Comparison of ENCODE assay signal across 1 cellular context in genomic region chr19:55484571-55485438, GRCh38.
TF ChIP-seq lines count a peak whose summit lies in the region.

NAT14 (plus strand) TSS chr19:55485188; CDS start chr19:55485709, 521 bp downstream.

TF ChIP-seq in HepG2, 621 proteins besides CTCF, POLR2A, EP300 and RAD21 (continued from another document):
- TF ChIP-seq ZNF318 (CRISPR knock-in tag; IDR thresholded peaks at IDR 0.05) (no peak), ZNF280D (CRISPR knock-in tag; IDR thresholded peaks at IDR 0.05) (no peak), ARID2 (CRISPR knock-in tag; IDR thresholded peaks at IDR 0.05; ENCODE audit: borderline replicate concordance) (no peak)
